Comparison of ENCODE assay signal across 9 cellular contexts in the genomic region with DNA sequence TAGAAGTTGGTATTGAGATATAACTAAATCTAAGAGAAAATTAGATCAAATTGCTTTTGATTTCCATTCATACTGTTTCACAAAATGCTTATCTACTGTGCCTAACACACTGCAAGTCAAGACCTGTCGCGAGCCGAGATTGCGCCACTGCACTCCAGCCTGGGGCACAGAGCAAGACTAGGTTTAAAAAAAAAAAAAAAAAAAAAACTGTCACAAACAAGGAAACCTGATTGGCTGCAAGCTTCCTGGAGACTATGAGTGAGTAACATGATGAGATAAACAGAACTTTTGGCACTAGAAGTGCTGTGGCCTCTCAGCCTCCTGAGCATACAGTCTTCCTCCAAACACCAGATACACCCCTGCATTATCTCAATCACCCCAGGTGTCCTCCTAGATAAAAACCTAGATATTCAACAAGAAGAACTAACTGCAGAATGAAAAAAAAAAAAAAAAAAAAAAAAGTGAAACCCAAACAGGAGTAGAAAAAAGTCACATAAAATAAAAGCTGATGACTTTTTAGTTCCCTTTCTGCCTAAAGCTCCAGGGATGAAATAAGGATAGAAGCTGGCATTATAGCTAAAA.
DNase-seq lines count a peak whose midpoint lies in the region; ATAC-seq and TF ChIP-seq lines count a peak whose summit lies in the region.
"Had no signal": no experiment of that assay in that cellular context is flagged by ENCODE, and none has a peak within 500 bp of the region (broad histone marks: within the 10 kb centered on the region; RNA-seq: fewer than 3 reads in every experiment).

No MANE protein-coding gene starts in this region.

- ATAC-seq in T-cell (replicated peaks in 1 of 4) (no peak), HG02938 (IDR thresholded peaks at IDR 0.05; ENCODE audit: unreplicated experiment) (no peak)

- H3K27ac Mint-ChIP-seq in T-cell: no peak overlapping the region

- CTCF ChIA-PET in T-cell (lab: Charles Lee): interaction anchor here in 1 of 2 donors (0.6 kb wide), 1 partner anchor 30 kb away, joined by 3 read pairs; no protein-coding TSS in a partner anchor

- H3K9me3 Mint-ChIP-seq in T-cell: no peaks in the 10 kb centered on the region

- no peaks in the 10 kb centered on the region for H3K4me1 Mint-ChIP-seq in T-cell

- H3K4me3 Mint-ChIP-seq in T-cell: no peak overlapping the region

- H3K27me3 Mint-ChIP-seq in T-cell: peaks cover 2 to 16% of the 10 kb centered on the region in 2 donors

- POLR2A ChIA-PET in T-cell (lab: Charles Lee): no interaction called here

- DNase-seq in GM03348 (ENCODE audit: low spot score) (peak; percentile 33), NOMO-1 treated with DMSO at 0.1 percent for 48 hours (lab: John Stamatoyannopoulos, UW; ENCODE audit: unreplicated experiment) (peak; percentile 93), epithelial cell of proximal tubule (ENCODE audit: low read depth) (peak; percentile 52), myocyte (ENCODE audit: low read depth) (peak; percentile 35), T-cell (no peak), NCI-H1048 (lab: John Stamatoyannopoulos, UW) (no peak), T-helper 9 cell (no peak)

- no peaks in the 10 kb centered on the region for H3K36me3 Mint-ChIP-seq in T-cell

- H3K4me3 ChIP-seq in epithelial cell of proximal tubule (ENCODE audit: low read depth, low read length): no peak overlapping the region
- H3K4me3 ChIP-seq: tibial artery had no signal

- no peak for TF ChIP-seq CTCF in epithelial cell of proximal tubule (conservative IDR thresholded peaks at IDR 0.05; ENCODE audit: low read depth, low read length)

Comparison
In these comparisons a context has a peak if more than half of its experiments do, and no peak if none do; other contexts are left out.
1. DNase-seq: peak in GM03348 (single experiment), NOMO-1 treated with DMSO at 0.1 percent for 48 hours (single experiment), epithelial cell of proximal tubule (single experiment) and myocyte (single experiment); none in T-cell (0 of 34), NCI-H1048 (single experiment) and T-helper 9 cell (single experiment).